Comparison of ENCODE assay signal across 10 cellular contexts in the genomic region with DNA sequence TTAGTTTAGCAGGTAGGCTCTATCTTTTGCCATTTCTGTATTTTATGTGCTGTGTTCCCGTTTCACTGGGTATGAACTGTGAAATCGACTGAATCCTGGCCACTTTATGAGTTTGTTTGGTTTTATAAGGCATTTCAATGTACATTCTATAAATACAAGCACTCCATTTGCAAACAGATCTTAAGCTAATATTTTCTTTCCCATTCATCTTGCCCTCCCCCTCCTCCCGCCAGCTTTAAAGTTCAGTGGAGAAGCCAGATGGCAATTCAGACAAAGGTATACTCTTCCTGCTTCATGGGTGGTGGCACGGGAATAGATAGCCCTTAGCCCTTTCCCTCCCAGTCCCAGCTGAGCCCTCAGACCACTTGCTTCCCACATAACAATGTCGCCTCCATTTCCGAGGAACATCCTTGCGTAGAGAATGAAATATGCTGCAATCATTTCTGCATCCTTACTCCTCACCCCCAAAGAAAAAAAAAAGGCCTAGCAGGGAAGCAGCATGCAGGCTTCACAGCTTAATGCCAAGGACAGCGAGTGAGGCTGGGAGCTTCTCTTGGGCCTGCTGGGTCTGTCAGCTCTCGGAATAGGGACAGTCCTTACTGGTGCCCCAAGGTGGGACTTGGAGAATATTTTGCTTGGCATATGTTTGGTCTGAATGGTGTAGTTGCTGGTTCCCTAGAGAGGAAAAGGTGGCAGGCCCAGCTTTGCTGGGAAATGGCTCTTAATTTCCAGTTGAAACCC. TPM values are rescaled to one million over a fixed set of nuclear protein-coding genes. Genes with fewer than 3 reads are reported as not detected.
DNase-seq lines count a peak whose midpoint lies in the region; ATAC-seq and TF ChIP-seq lines count a peak whose summit lies in the region.
"Had no signal": no experiment of that assay in that cellular context is flagged by ENCODE, and none has a peak within 500 bp of the region (broad histone marks: within the 10 kb centered on the region; RNA-seq: fewer than 3 reads in every experiment).

No MANE protein-coding gene starts in this region.

- no peak overlapping the region for H3K4me2 ChIP-seq in KMS-11

- H3K4me1 ChIP-seq in KMS-11 (ENCODE audit: low read depth, poor library complexity, severe bottlenecking) = peaks cover 61% of the 10 kb centered on the region
- no peaks in the 10 kb centered on the region for H3K4me1 ChIP-seq in Panc1 (ENCODE audit: control insufficient read depth, insufficient read depth, low read length)

- H3K79me2 ChIP-seq in KMS-11 (ENCODE audit: insufficient read depth, low read depth) = no peaks in the 10 kb centered on the region

- ATAC-seq in Panc1 (no peak), left colon (peak; percentile 67), HG03520 (IDR thresholded peaks at IDR 0.05; ENCODE audit: unreplicated experiment) (no peak)
- ATAC-seq in stimulated activated naive B cell treated with anti-CD40 and anti-IgM and Interleukin-4, amounts not matched to agents 10 μg/mL and 1 μg/mL and 100 μg/mL, for 72 hours (replicated peaks) = no peak
- ATAC-seq: body of pancreas had no signal

- no peak overlapping the region for H3K4me3 Mint-ChIP-seq in stimulated activated naive B cell treated with anti-CD40 and anti-IgM and Interleukin-4, amounts not matched to agents 10 μg/mL and 1 μg/mL and 100 μg/mL, for 72 hours
- H3K4me3 Mint-ChIP-seq: activated B cell treated with CpG ODN at 0.5 μM for 24 hours had no signal

- H3K4me3 ChIP-seq in KMS-11 (IDR thresholded peaks at IDR 0.05; ENCODE audit: insufficient read depth, low read depth, low read length) = no peak overlapping the region
- no peak overlapping the region for H3K4me3 ChIP-seq in Panc1 (ENCODE audit: low read depth in 2 of 2, low read length in 2 of 2)
- H3K4me3 ChIP-seq: body of pancreas had no signal

- intact Hi-C loops in Panc1 (cut with micrococcal nuclease; ENCODE audit: unreplicated experiment) (no loop called here), left colon (cut with DNase I, micrococcal nuclease) (loop anchor here (5.0 to 10.0 kb wide), 2 partner anchors 107 to 109 kb away; no protein-coding TSS in a partner anchor)

- no peaks in the 10 kb centered on the region for H3K9me3 ChIP-seq in Panc1 (ENCODE audit: control insufficient read depth, insufficient read depth, low read depth, low read length)
- H3K9me3 ChIP-seq: body of pancreas had no signal

- H3K27ac Mint-ChIP-seq in stimulated activated naive B cell treated with anti-CD40 and anti-IgM and Interleukin-4, amounts not matched to agents 10 μg/mL and 1 μg/mL and 100 μg/mL, for 72 hours = no peak overlapping the region
- H3K27ac Mint-ChIP-seq: activated B cell treated with CpG ODN at 0.5 μM for 24 hours had no signal

- H3K36me3 ChIP-seq in KMS-11 (ENCODE audit: insufficient read depth) = no peaks in the 10 kb centered on the region
- H3K36me3 ChIP-seq in Panc1 (ENCODE audit: control insufficient read depth, insufficient read depth, low read length) = no peaks in the 10 kb centered on the region

- H3K27ac ChIP-seq in C4-2B (peak overlapping the region; percentile 95), KMS-11 (peak overlapping the region; percentile 83; the same call in 1 of the 2 replicates), Panc1 (ENCODE audit: low read length) (no peak overlapping the region)

- CTCF ChIA-PET in Panc1 (lab: Charles Lee) = interaction anchor here (0.6 to 0.7 kb wide), 2 partner anchors 136 to 517 kb away, joined by 3 read pairs; no protein-coding TSS in a partner anchor

- DNase-seq in Panc1 (ENCODE audit: low read depth, low spot score) (no peak), left colon (peak; percentile 51 to 58), midbrain (lab: John Stamatoyannopoulos, UW) (no peak)
- no peak for DNase-seq in stimulated activated naive B cell treated with anti-CD40 and anti-IgM and Interleukin-4, amounts not matched to agents 10 μg/mL and 1 μg/mL and 100 μg/mL, for 72 hours
- no peak for DNase-seq in activated T-cell treated with anti-CD3 and anti-CD28 coated beads, Interleukin-2, amount 50 U/mL, for 48 hours
- DNase-seq: activated B cell treated with CpG ODN at 0.5 μM for 24 hours had no signal

- in situ Hi-C loops in Panc1 (cut with HindIII; ENCODE audit: low pct_unique_long_range_greater_than_20kb, low sequenced_read_pairs) = no loop called here

- H4K20me1 ChIP-seq in KMS-11 (ENCODE audit: insufficient read depth) = no peaks in the 10 kb centered on the region

- TF ChIP-seq CTCF in C4-2B (conservative IDR thresholded peaks at IDR 0.05) (no peak), KMS-11 (conservative IDR thresholded peaks at IDR 0.05; ENCODE audit: low read depth, low read length) (no peak), Panc1 (IDR thresholded peaks at IDR 0.05) (no peak)

- no peaks in the 10 kb centered on the region for H3K9me3 Mint-ChIP-seq in stimulated activated naive B cell treated with anti-CD40 and anti-IgM and Interleukin-4, amounts not matched to agents 10 μg/mL and 1 μg/mL and 100 μg/mL, for 72 hours
- H3K9me3 Mint-ChIP-seq: activated B cell treated with CpG ODN at 0.5 μM for 24 hours had no signal

- H3K36me3 Mint-ChIP-seq in stimulated activated naive B cell treated with anti-CD40 and anti-IgM and Interleukin-4, amounts not matched to agents 10 μg/mL and 1 μg/mL and 100 μg/mL, for 72 hours = peaks cover 33 to 45% of the 10 kb centered on the region in 2 donors

- H3K27me3 ChIP-seq in KMS-11 (ENCODE audit: insufficient read depth, low read depth) (no peaks in the 10 kb centered on the region), Panc1 (ENCODE audit: control insufficient read depth, insufficient read depth, low read length) (no peaks in the 10 kb centered on the region)
- H3K27me3 ChIP-seq: body of pancreas had no signal

- no peak overlapping the region for H2AFZ ChIP-seq in KMS-11 (ENCODE audit: low read depth)

- peaks cover 16 to 55% of the 10 kb centered on the region in 2 donors for H3K4me1 Mint-ChIP-seq in stimulated activated naive B cell treated with anti-CD40 and anti-IgM and Interleukin-4, amounts not matched to agents 10 μg/mL and 1 μg/mL and 100 μg/mL, for 72 hours

- no peaks in the 10 kb centered on the region for H3K27me3 Mint-ChIP-seq in stimulated activated naive B cell treated with anti-CD40 and anti-IgM and Interleukin-4, amounts not matched to agents 10 μg/mL and 1 μg/mL and 100 μg/mL, for 72 hours
- H3K27me3 Mint-ChIP-seq: activated B cell treated with CpG ODN at 0.5 μM for 24 hours had no signal

- no peak overlapping the region for H3K9ac ChIP-seq in KMS-11

- TSS peak; percentile 75 for BruUV-seq in Panc1 (replicated peaks; lab: Mats Ljungman, UMichigan)

- POLR2A ChIA-PET in Panc1 (lab: Charles Lee) = no interaction called here

RNA-seq across cellular contexts. Expression of a gene that starts 52.8 kb away (rescaled TPM):
- total RNA-seq in Panc1 (2021; ENCODE audit: unreplicated experiment) (154 TPM), left colon (100 to 1,000 TPM; 315 to 316 TPM)
- 164 TPM for polyA plus RNA-seq in Panc1 (2012; ENCODE audit: insufficient read length)

Comparison
In these comparisons a context has a peak if more than half of its experiments do, and no peak if none do; other contexts are left out.
1. DNase-seq: peak in left colon (2 of 2); none in Panc1 (single experiment), stimulated activated naive B cell treated with anti-CD40 and anti-IgM and Interleukin-4, amounts not matched to agents 10 μg/mL and 1 μg/mL and 100 μg/mL, for 72 hours (single experiment), midbrain (single experiment) and activated T-cell treated with anti-CD3 and anti-CD28 coated beads, Interleukin-2, amount 50 U/mL, for 48 hours (0 of 2).